8 cellular contexts compared by ENCODE assay signal in genomic region chrX:139203681-139204575, GRCh38.
DNase-seq lines count a peak whose midpoint lies in the region; ATAC-seq and TF ChIP-seq lines count a peak whose summit lies in the region.

No MANE protein-coding gene starts in this region.

- peak overlapping the region; percentile 45; the same call in 1 of the 2 replicates for H3K9ac ChIP-seq in PC-3 (ENCODE audit: low read length)
- no peak overlapping the region for H3K9ac ChIP-seq in parathyroid adenoma

- H3K79me2 ChIP-seq in PC-3 (ENCODE audit: low read length): no peaks in the 10 kb centered on the region
- H3K79me2 ChIP-seq in parathyroid adenoma: no peaks in the 10 kb centered on the region

- POLR2A ChIA-PET in PC-3 (lab: Charles Lee; ENCODE audit: unreplicated experiment): interaction anchor here (0.6 kb wide), 1 partner anchor 782 kb away, joined by 5 read pairs; no protein-coding TSS in a partner anchor

- peak overlapping the region; percentile 75 for H3K4me3 ChIP-seq in PC-3 (ENCODE audit: low read length)
- H3K4me3 ChIP-seq in fibroblast of the aortic adventitia (ENCODE audit: low read depth, low read length): peak overlapping the region; percentile 66
- peak overlapping the region; percentile 47 for H3K4me3 ChIP-seq in parathyroid adenoma (ENCODE audit: low read depth, low read length)

- BruUV-seq in PC-3 (replicated peaks; lab: Mats Ljungman, UMichigan): no TSS peak

- H3K9me3 ChIP-seq in PC-3 (ENCODE audit: low read length) (no peaks in the 10 kb centered on the region), parathyroid adenoma (ENCODE audit: control insufficient read depth, low read length) (no peaks in the 10 kb centered on the region)

- ATAC-seq in PC-3: peak; percentile 18
- no peak for ATAC-seq in GM21723 (IDR thresholded peaks at IDR 0.05; ENCODE audit: unreplicated experiment)
- ATAC-seq in HG03460 (IDR thresholded peaks at IDR 0.05; ENCODE audit: unreplicated experiment): no peak
- no peak for ATAC-seq in GM18873 (IDR thresholded peaks at IDR 0.05; ENCODE audit: low FRiP score, unreplicated experiment)
- no peak for ATAC-seq in HG03135 (IDR thresholded peaks at IDR 0.05; ENCODE audit: unreplicated experiment)

- DNase-seq in ELR (ENCODE audit: low read depth) (peak; percentile 8), PC-3 (peak; percentile 26), fibroblast of the aortic adventitia (ENCODE audit: low read depth) (peak; percentile 25)

- TF ChIP-seq CTCF in PC-3 (conservative IDR thresholded peaks at IDR 0.05; ENCODE audit: low read depth, low read length) (peak; percentile 41), fibroblast of the aortic adventitia (IDR thresholded peaks at IDR 0.05; ENCODE audit: insufficient read depth, low read length) (no peak), parathyroid adenoma (IDR thresholded peaks at IDR 0.05) (no peak)

- H3K27me3 ChIP-seq in PC-3 (ENCODE audit: low read length) (no peaks in the 10 kb centered on the region), parathyroid adenoma (ENCODE audit: control insufficient read depth, insufficient read depth, low read length) (no peaks in the 10 kb centered on the region)

- peaks cover 34% of the 10 kb centered on the region for H3K4me1 ChIP-seq in PC-3 (ENCODE audit: insufficient read depth, low read length)
- H3K4me1 ChIP-seq in parathyroid adenoma: no peaks in the 10 kb centered on the region

- intact Hi-C loops in PC-3 (cut with micrococcal nuclease): loop anchor here (5.0 to 10.0 kb wide), 4 partner anchors 351 to 533 kb away; no protein-coding TSS in a partner anchor

- H3K36me3 ChIP-seq in PC-3 (ENCODE audit: low read depth, low read length) (no peaks in the 10 kb centered on the region), parathyroid adenoma (ENCODE audit: control insufficient read depth, insufficient read depth, low read length) (no peaks in the 10 kb centered on the region)

- H3K4me2 ChIP-seq in PC-3 (ENCODE audit: low read length) (peak overlapping the region; percentile 85), parathyroid adenoma (ENCODE audit: low read length) (peak overlapping the region; percentile 67)

- H3K27ac ChIP-seq in PC-3 (ENCODE audit: low read length): no peak overlapping the region
- H3K27ac ChIP-seq in parathyroid adenoma: no peak overlapping the region

- H2AFZ ChIP-seq in PC-3 (ENCODE audit: low read length) (peak overlapping the region; percentile 87), parathyroid adenoma (peak overlapping the region; percentile 66)

- H3F3A ChIP-seq in PC-3 (ENCODE audit: low read length, unreplicated experiment): peaks cover 10% of the 10 kb centered on the region

- no peaks in the 10 kb centered on the region for H3K9me2 ChIP-seq in PC-3 (replicated peaks; ENCODE audit: low read length)

- CTCF ChIA-PET in PC-3 (lab: Charles Lee): no interaction called here

- H4K20me1 ChIP-seq in PC-3 (ENCODE audit: low read length): no peaks in the 10 kb centered on the region
